In genomic region chrX:100731441-100732281, GRCh38 we compare ENCODE assay signal across 8 cellular contexts. TPM values are rescaled to one million over a fixed set of nuclear protein-coding genes. Genes with fewer than 3 reads are reported as not detected.
DNase-seq lines count a peak whose midpoint lies in the region; ATAC-seq and TF ChIP-seq lines count a peak whose summit lies in the region.

SYTL4 (minus strand) TSS chrX:100732121; CDS start chrX:100702037, 30,084 bp downstream.

- H3K4me3 ChIP-seq in GM06990 (replicated peaks; ENCODE audit: low read depth, low read length): peak within 1 kb of the TSS; percentile 14
- peak within 1 kb of the TSS; percentile 44 to 56 for H3K4me3 ChIP-seq in Panc1 (ENCODE audit: low read depth in 2 of 2, low read length in 2 of 2)
- peak within 1 kb of the TSS; percentile 69 to 73 for H3K4me3 ChIP-seq in foreskin fibroblast (ENCODE audit: low read depth in 1 of 2, low read length in 2 of 2)
- peak within 1 kb of the TSS; percentile 54 for H3K4me3 ChIP-seq in neural progenitor cell

- H3K4me2 ChIP-seq in neural progenitor cell: peak within 1 kb of the TSS; percentile 74

- H2AFZ ChIP-seq in neural progenitor cell (replicated peaks): peak within 1 kb of the TSS; percentile 78

- no peaks in the 10 kb centered on the region for H3K79me2 ChIP-seq in neural progenitor cell (ENCODE audit: low read depth)

- peak; percentile 74 for ATAC-seq in Panc1

- no peaks in the 10 kb centered on the region for H3K36me3 Mint-ChIP-seq in neural progenitor cell

- H3K36me3 ChIP-seq in GM06990 (ENCODE audit: control insufficient read depth, insufficient read depth, low read length) (no peaks in the 10 kb centered on the region), Panc1 (ENCODE audit: control insufficient read depth, insufficient read depth, low read length) (no peaks in the 10 kb centered on the region), neural progenitor cell (no peaks in the 10 kb centered on the region)

- H3K9me3 ChIP-seq in Panc1 (ENCODE audit: control insufficient read depth, insufficient read depth, low read depth, low read length): no peaks in the 10 kb centered on the region
- H3K9me3 ChIP-seq in neural progenitor cell (ENCODE audit: low read depth): no peaks in the 10 kb centered on the region

- H3K4me1 ChIP-seq in Panc1 (ENCODE audit: control insufficient read depth, insufficient read depth, low read length) (no peaks in the 10 kb centered on the region), neural progenitor cell (no peaks in the 10 kb centered on the region)

- no peak for TF ChIP-seq CTCF in GM06990 (IDR thresholded peaks at IDR 0.05; ENCODE audit: insufficient read depth, low read length, poor library complexity, severe bottlenecking)
- TF ChIP-seq CTCF in Panc1 (IDR thresholded peaks at IDR 0.05): no peak
- no peak for TF ChIP-seq CTCF in foreskin fibroblast (IDR thresholded peaks at IDR 0.05; ENCODE audit: low read depth, low read length)
- TF ChIP-seq CTCF in neural progenitor cell (IDR thresholded peaks at IDR 0.05): no peak

- H3K9ac ChIP-seq in neural progenitor cell: no peak within 1 kb of the TSS

- intact Hi-C loops in Panc1 (cut with micrococcal nuclease; ENCODE audit: unreplicated experiment): no loop called here

- H3K27ac ChIP-seq in Panc1 (ENCODE audit: low read length) (no peak within 1 kb of the TSS), neural progenitor cell (no peak within 1 kb of the TSS)

- peaks cover 9% of the 10 kb centered on the region for H3K9me3 Mint-ChIP-seq in neural progenitor cell

- in situ Hi-C loops in Panc1 (cut with HindIII; ENCODE audit: low pct_unique_long_range_greater_than_20kb, low sequenced_read_pairs): no loop called here

- peaks cover 21% of the 10 kb centered on the region for H3K27me3 Mint-ChIP-seq in neural progenitor cell (ENCODE audit: insufficient read depth, low read depth)

- H3K27ac Mint-ChIP-seq in neural progenitor cell: no peak within 1 kb of the TSS

- no peaks in the 10 kb centered on the region for H4K20me1 ChIP-seq in neural progenitor cell (ENCODE audit: low read depth)

- H3K4me1 Mint-ChIP-seq in neural progenitor cell: peaks cover 3% of the 10 kb centered on the region

- DNase-seq in GM06990 (ENCODE audit: extremely low read depth, insufficient read length): peak; percentile 15
- no peak for DNase-seq in Panc1 (ENCODE audit: low read depth, low spot score)
- DNase-seq in foreskin fibroblast: peak in 1 of 2 donors; percentile 35
- DNase-seq in neural progenitor cell (ENCODE audit: low spot score): peak; percentile 57
- no peak for DNase-seq in NCI-H1048 (lab: John Stamatoyannopoulos, UW)
- DNase-seq in stimulated activated naive CD4-positive, alpha-beta T cell (lab: John Stamatoyannopoulos, UW): no peak
- DNase-seq in NK-92 treated with Interleukin-12 subunit alpha and Interleukin-12 subunit beta, amount 100 ng/mL, for 24 hours (lab: John Stamatoyannopoulos, UW): no peak
- no peak for DNase-seq in DMS79 (lab: John Stamatoyannopoulos, UW)

- H3K27me3 ChIP-seq in GM06990 (replicated peaks; ENCODE audit: control insufficient read depth, insufficient read depth, low read length) (no peaks in the 10 kb centered on the region; the same call in 1 of the 2 replicates), Panc1 (ENCODE audit: control insufficient read depth, insufficient read depth, low read length) (peaks cover 21% of the 10 kb centered on the region), neural progenitor cell (peaks cover 62% of the 10 kb centered on the region)

- CTCF ChIA-PET in Panc1 (lab: Charles Lee): no interaction called here

- no peaks in the 10 kb centered on the region for H3F3A ChIP-seq in neural progenitor cell (ENCODE audit: low read depth)

- POLR2A ChIA-PET in Panc1 (lab: Charles Lee): no interaction called here

- H3K4me3 Mint-ChIP-seq in neural progenitor cell: peak within 1 kb of the TSS; percentile 82

- no TSS peak for BruUV-seq in Panc1 (replicated peaks; lab: Mats Ljungman, UMichigan)

RNA-seq across cellular contexts. Expression of gene SYTL4, which starts in this region (rescaled TPM):
- total RNA-seq in Panc1 (2021; ENCODE audit: unreplicated experiment) (0.15 TPM), neural progenitor cell (ENCODE audit: low replicate concordance) (0.22 and 0.39 TPM in 2 replicates)
- polyA plus RNA-seq in Panc1 (2012; ENCODE audit: insufficient read length): 0.08 TPM

Comparison
In these comparisons a context has a peak if more than half of its experiments do, and no peak if none do; other contexts are left out.
1. Peak in ATAC-seq and H3K4me3 ChIP-seq in Panc1; RNA of the gene not detected or under 1 TPM.
2. Peak in DNase-seq, H3K4me3 ChIP-seq and H3K4me2 ChIP-seq in neural progenitor cell; RNA of the gene not detected or under 1 TPM.
3. H3K4me3 ChIP-seq: peak in every context shown above with its lines; median percentile 71 in foreskin fibroblast; 54 in neural progenitor cell; 50 in Panc1; 14 in GM06990.